ENCODE assay signal across 9 cellular contexts in the genomic region with DNA sequence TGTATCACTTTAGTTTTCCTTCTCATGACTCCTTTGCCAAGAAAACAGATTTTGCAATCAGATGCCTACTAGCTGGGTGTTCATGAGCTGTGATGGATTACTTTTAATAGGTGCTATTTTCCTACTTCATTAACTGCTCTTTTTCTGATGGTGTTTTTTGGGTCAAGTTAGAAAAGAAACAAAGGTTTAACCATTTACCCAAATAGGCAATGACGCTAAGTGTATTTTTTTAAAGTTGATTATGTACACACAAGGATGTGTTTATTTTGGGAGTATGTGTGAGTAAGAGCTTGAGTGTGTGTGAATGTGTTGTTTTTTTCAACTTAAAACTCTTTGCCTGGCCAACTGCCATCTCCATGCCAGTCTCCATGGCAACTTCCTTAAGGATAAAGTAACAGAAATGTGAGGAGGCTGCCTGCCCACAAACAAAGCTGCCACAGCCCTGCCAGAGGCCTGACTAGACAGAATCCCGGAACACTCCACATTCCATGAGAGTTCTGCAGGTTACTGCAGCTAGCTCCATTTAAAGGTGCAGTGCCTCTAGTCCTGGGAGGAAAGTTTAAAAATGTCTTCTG.
DNase-seq lines count a peak whose midpoint lies in the region; ATAC-seq and TF ChIP-seq lines count a peak whose summit lies in the region.
"Had no signal": no experiment of that assay in that cellular context is flagged by ENCODE, and none has a peak within 500 bp of the region (broad histone marks: within the 10 kb centered on the region; RNA-seq: fewer than 3 reads in every experiment).

No MANE protein-coding gene starts in this region.

- POLR2A ChIA-PET in HEK293 (lab: Yijun Ruan, JAX) (interaction anchor here (0.5 to 1.1 kb wide), 2 partner anchors 12 to 1604 kb away, joined by 3 read pairs; no protein-coding TSS in a partner anchor), Caco-2 (lab: Charles Lee) (no interaction called here)
- POLR2A ChIA-PET in activated CD8-positive, alpha-beta T cell treated with anti-CD3 and anti-CD28 coated beads, Interleukin-2, amount 10 ng/mL, durations not matched to agents 7 days and 5 days (lab: Charles Lee): no interaction called here
- POLR2A ChIA-PET in activated CD4-positive, alpha-beta T cell treated with anti-CD3 and anti-CD28 coated beads, Interleukin-2, amount 10 ng/mL, durations not matched to agents 7 days and 5 days (lab: Charles Lee): no interaction called here

- no peak overlapping the region for H3K27ac Mint-ChIP-seq in activated CD8-positive, alpha-beta T cell treated with anti-CD3 and anti-CD28 coated beads, Interleukin-2, amount 10 ng/mL, durations not matched to agents 7 days and 5 days
- no peak overlapping the region for H3K27ac Mint-ChIP-seq in Caco-2 (ENCODE audit: unreplicated experiment)
- H3K27ac Mint-ChIP-seq in activated CD4-positive, alpha-beta T cell treated with anti-CD3 and anti-CD28 coated beads, Interleukin-2, amount 10 ng/mL, durations not matched to agents 7 days and 5 days: no peak overlapping the region
- H3K27ac Mint-ChIP-seq: IgD-negative memory B cell had no signal

- intact Hi-C loops in Caco-2 (cut with micrococcal nuclease; ENCODE audit: unreplicated experiment): no loop called here

- CTCF ChIA-PET in HEK293 (lab: Yijun Ruan, JAX): interaction anchor here (0.9 kb wide), 1 partner anchor 52 kb away, joined by 3 read pairs; no protein-coding TSS in a partner anchor
- CTCF ChIA-PET in activated CD8-positive, alpha-beta T cell treated with anti-CD3 and anti-CD28 coated beads, Interleukin-2, amount 10 ng/mL, durations not matched to agents 7 days and 5 days (lab: Charles Lee): no interaction called here
- CTCF ChIA-PET in Caco-2 (lab: Charles Lee): no interaction called here
- CTCF ChIA-PET in activated CD4-positive, alpha-beta T cell treated with anti-CD3 and anti-CD28 coated beads, Interleukin-2, amount 10 ng/mL, durations not matched to agents 7 days and 5 days (lab: Charles Lee): no interaction called here

- H3K9me3 ChIP-seq in HEK293 (ENCODE audit: control insufficient read depth, insufficient read depth, low read depth, low read length) (no peaks in the 10 kb centered on the region), Caco-2 (no peaks in the 10 kb centered on the region)

- H3K4me3 Mint-ChIP-seq in activated CD8-positive, alpha-beta T cell treated with anti-CD3 and anti-CD28 coated beads, Interleukin-2, amount 10 ng/mL, durations not matched to agents 7 days and 5 days: no peak overlapping the region
- no peak overlapping the region for H3K4me3 Mint-ChIP-seq in Caco-2 (ENCODE audit: unreplicated experiment)
- no peak overlapping the region for H3K4me3 Mint-ChIP-seq in activated CD4-positive, alpha-beta T cell treated with anti-CD3 and anti-CD28 coated beads, Interleukin-2, amount 10 ng/mL, durations not matched to agents 7 days and 5 days
- H3K4me3 Mint-ChIP-seq: IgD-negative memory B cell had no signal

- no peaks in the 10 kb centered on the region for H3K27me3 ChIP-seq in Caco-2 (replicated peaks; ENCODE audit: control insufficient read depth, insufficient read depth, low read length)

- no peaks in the 10 kb centered on the region for H3K27me3 Mint-ChIP-seq in activated CD8-positive, alpha-beta T cell treated with anti-CD3 and anti-CD28 coated beads, Interleukin-2, amount 10 ng/mL, durations not matched to agents 7 days and 5 days (ENCODE audit: low read depth)
- no peaks in the 10 kb centered on the region for H3K27me3 Mint-ChIP-seq in Caco-2 (ENCODE audit: insufficient read depth, unreplicated experiment)
- H3K27me3 Mint-ChIP-seq in activated CD4-positive, alpha-beta T cell treated with anti-CD3 and anti-CD28 coated beads, Interleukin-2, amount 10 ng/mL, durations not matched to agents 7 days and 5 days: no peaks in the 10 kb centered on the region
- H3K27me3 Mint-ChIP-seq: IgD-negative memory B cell had no signal

- H3K4me3 ChIP-seq in HEK293 (ENCODE audit: low read depth, low read length) (no peak overlapping the region), Caco-2 (ENCODE audit: low read depth, low read length) (no peak overlapping the region)

- no peaks in the 10 kb centered on the region for H3K36me3 ChIP-seq in HEK293 (ENCODE audit: control insufficient read depth in 2 of 2, insufficient read depth in 1 of 2, low read length in 2 of 2)
- no peaks in the 10 kb centered on the region for H3K36me3 ChIP-seq in Caco-2 (ENCODE audit: control insufficient read depth, insufficient read depth, low read length)

- H3K4me1 ChIP-seq in HEK293 (ENCODE audit: control insufficient read depth, insufficient read depth, low read length): peaks cover 9% of the 10 kb centered on the region
- H3K4me1 ChIP-seq in Caco-2: no peaks in the 10 kb centered on the region

- BruUV-seq in Caco-2 (replicated peaks; lab: Mats Ljungman, UMichigan): no TSS peak

- ATAC-seq in omental fat pad (ENCODE audit: low FRiP score): peak; percentile 98
- no peak for ATAC-seq in activated CD8-positive, alpha-beta T cell treated with anti-CD3 and anti-CD28 coated beads, Interleukin-2, amount 10 ng/mL, durations not matched to agents 7 days and 5 days
- no peak for ATAC-seq in HG02870 (IDR thresholded peaks at IDR 0.05; ENCODE audit: unreplicated experiment)

- TF ChIP-seq CTCF in HEK293 (tag by site-specific recombination; IDR thresholded peaks at IDR 0.05) (no peak), omental fat pad (IDR thresholded peaks at IDR 0.05) (no peak), Caco-2 (IDR thresholded peaks at IDR 0.05; ENCODE audit: insufficient read depth in 1 of 2, low read depth in 1 of 2, low read length in 1 of 2, severe bottlenecking in 1 of 2, unreplicated experiment in 1 of 2) (no peak)

- peak; percentile 96 for DNase-seq in RPMI7951 (ENCODE audit: low read depth)
- peak; percentile 100 for DNase-seq in fibroblast of peridontal ligament (ENCODE audit: extremely low read depth)
- DNase-seq in omental fat pad (ENCODE audit: low spot score): peak; percentile 64
- no peak for DNase-seq in activated CD8-positive, alpha-beta T cell treated with anti-CD3 and anti-CD28 coated beads, Interleukin-2, amount 10 ng/mL, durations not matched to agents 7 days and 5 days
- DNase-seq in Caco-2: no peak
- DNase-seq in activated CD4-positive, alpha-beta T cell treated with anti-CD3 and anti-CD28 coated beads, Interleukin-2, amount 10 ng/mL, durations not matched to agents 7 days and 5 days: no peak

- H3K4me1 Mint-ChIP-seq in activated CD8-positive, alpha-beta T cell treated with anti-CD3 and anti-CD28 coated beads, Interleukin-2, amount 10 ng/mL, durations not matched to agents 7 days and 5 days (ENCODE audit: low read depth): no peaks in the 10 kb centered on the region
- H3K4me1 Mint-ChIP-seq in Caco-2 (ENCODE audit: low read depth, unreplicated experiment): no peaks in the 10 kb centered on the region
- H3K4me1 Mint-ChIP-seq in activated CD4-positive, alpha-beta T cell treated with anti-CD3 and anti-CD28 coated beads, Interleukin-2, amount 10 ng/mL, durations not matched to agents 7 days and 5 days: no peaks in the 10 kb centered on the region
- H3K4me1 Mint-ChIP-seq: IgD-negative memory B cell had no signal

- H3K9me3 Mint-ChIP-seq in activated CD8-positive, alpha-beta T cell treated with anti-CD3 and anti-CD28 coated beads, Interleukin-2, amount 10 ng/mL, durations not matched to agents 7 days and 5 days (ENCODE audit: insufficient read depth): no peaks in the 10 kb centered on the region
- H3K9me3 Mint-ChIP-seq in Caco-2 (ENCODE audit: unreplicated experiment): no peaks in the 10 kb centered on the region
- peaks cover 2% of the 10 kb centered on the region for H3K9me3 Mint-ChIP-seq in activated CD4-positive, alpha-beta T cell treated with anti-CD3 and anti-CD28 coated beads, Interleukin-2, amount 10 ng/mL, durations not matched to agents 7 days and 5 days

- no peaks in the 10 kb centered on the region for H3K36me3 Mint-ChIP-seq in activated CD8-positive, alpha-beta T cell treated with anti-CD3 and anti-CD28 coated beads, Interleukin-2, amount 10 ng/mL, durations not matched to agents 7 days and 5 days (ENCODE audit: low read depth)
- H3K36me3 Mint-ChIP-seq in Caco-2 (ENCODE audit: insufficient read depth, unreplicated experiment): no peaks in the 10 kb centered on the region
- no peaks in the 10 kb centered on the region for H3K36me3 Mint-ChIP-seq in activated CD4-positive, alpha-beta T cell treated with anti-CD3 and anti-CD28 coated beads, Interleukin-2, amount 10 ng/mL, durations not matched to agents 7 days and 5 days (ENCODE audit: low read depth)
- H3K36me3 Mint-ChIP-seq: IgD-negative memory B cell had no signal

- H3K27ac ChIP-seq in HEK293 (ENCODE audit: extremely low read depth, low read depth, low read length): no peak overlapping the region

TF ChIP-seq in HEK293, 187 proteins besides CTCF, POLR2A, EP300 and RAD21 (continues in another document):
- TF ChIP-seq, protein P1, sequence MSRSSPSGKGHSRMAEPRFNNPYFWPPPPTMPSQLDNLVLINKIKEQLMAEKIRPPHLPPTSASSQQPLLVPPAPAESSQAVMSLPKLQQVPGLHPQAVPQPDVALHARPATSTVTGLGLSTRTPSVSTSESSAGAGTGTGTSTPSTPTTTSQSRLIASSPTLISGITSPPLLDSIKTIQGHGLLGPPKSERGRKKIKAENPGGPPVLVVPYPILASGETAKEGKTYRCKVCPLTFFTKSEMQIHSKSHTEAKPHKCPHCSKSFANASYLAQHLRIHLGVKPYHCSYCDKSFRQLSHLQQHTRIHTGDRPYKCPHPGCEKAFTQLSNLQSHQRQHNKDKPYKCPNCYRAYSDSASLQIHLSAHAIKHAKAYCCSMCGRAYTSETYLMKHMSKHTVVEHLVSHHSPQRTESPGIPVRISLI (tag by site-specific recombination; IDR thresholded peaks at IDR 0.05): peak; percentile 99
- TF ChIP-seq ZNF2 (tag by site-specific recombination; IDR thresholded peaks at IDR 0.05) (no peak), MYNN (tag by site-specific recombination; IDR thresholded peaks at IDR 0.05; ENCODE audit: borderline replicate concordance) (peak; percentile 94), ZNF169 (tag by site-specific recombination; IDR thresholded peaks at IDR 0.05) (no peak), ZNF24 (tag by site-specific recombination; IDR thresholded peaks at IDR 0.05) (0 out of 2 replicates have a peak, but pooled peaks have one; percentile 31), ZBTB6 (tag by site-specific recombination; IDR thresholded peaks at IDR 0.05) (0 out of 2 replicates have a peak, but pooled peaks have one; percentile 14), ZBTB20 (tag by site-specific recombination; IDR thresholded peaks at IDR 0.05) (peak; percentile 45; the same call in 1 of the 2 replicates), ZNF660 (tag by site-specific recombination; IDR thresholded peaks at IDR 0.05) (no peak)

Comparison
In these comparisons a context has a peak if more than half of its experiments do, and no peak if none do; other contexts are left out.
1. DNase-seq: peak in RPMI7951 (single experiment), fibroblast of peridontal ligament (single experiment) and omental fat pad (single experiment); none in activated CD8-positive, alpha-beta T cell treated with anti-CD3 and anti-CD28 coated beads, Interleukin-2, amount 10 ng/mL, durations not matched to agents 7 days and 5 days (single experiment), Caco-2 (0 of 2) and activated CD4-positive, alpha-beta T cell treated with anti-CD3 and anti-CD28 coated beads, Interleukin-2, amount 10 ng/mL, durations not matched to agents 7 days and 5 days (single experiment).